ENCODE assay signal across 1 cellular context in genomic region chrX:69036674-69037573, GRCh38.
TF ChIP-seq lines count a peak whose summit lies in the region.

No MANE protein-coding gene starts in this region.

TF ChIP-seq in WTC11, 78 proteins besides CTCF, POLR2A, EP300 and RAD21 (continued from another document):
- TF ChIP-seq AR (CRISPR knock-in tag; IDR thresholded peaks at IDR 0.05) (no peak), NR3C1 (CRISPR knock-in tag; conservative IDR thresholded peaks at IDR 0.05; ENCODE audit: low read depth) (no peak), ARID4B (CRISPR knock-in tag; IDR thresholded peaks at IDR 0.05; ENCODE audit: borderline replicate concordance) (no peak)
